ENCODE assay signal across 14 cellular contexts in genomic region chr1:226786550-226786949, GRCh38. TPM values are rescaled to one million over a fixed set of nuclear protein-coding genes. Genes with fewer than 3 reads are reported as not detected.
A peak's percentile ranks its signal among the peaks of the same experiment; 100 is the strongest.
DNase-seq lines count a peak whose midpoint lies in the region; ATAC-seq and TF ChIP-seq lines count a peak whose summit lies in the region.
"Had no signal": no experiment of that assay in that cellular context is flagged by ENCODE, and none has a peak within 500 bp of the region (broad histone marks: within the 10 kb centered on the region; RNA-seq: fewer than 3 reads in every experiment).

No MANE protein-coding gene starts in this region.

- no peak overlapping the region for H3K27ac Mint-ChIP-seq in GM23338

- DNase-seq in spleen (peak; percentile 22), RPMI8226 (no peak), prostate gland (ENCODE audit: low spot score) (no peak), SW480 (ENCODE audit: low spot score) (no peak), GM23338 (ENCODE audit: low spot score) (no peak)
- DNase-seq: activated CD4-positive, CD25-positive, alpha-beta regulatory T cell treated with anti-CD3 and anti-CD28 coated beads, Interleukin-2, amount 50 U/mL, for 72 hours; activated naive CD4-positive, alpha-beta T cell; COR-L47; NCI-H774 had no signal

- H4K20me1 ChIP-seq in GM23338 (replicated peaks; ENCODE audit: insufficient read depth): no peaks in the 10 kb centered on the region

- H3K27me3 ChIP-seq in spleen (replicated peaks in 1 of 7): no peaks in the 10 kb centered on the region
- H3K27me3 ChIP-seq in prostate gland (replicated peaks; ENCODE audit: insufficient read depth): no peaks in the 10 kb centered on the region
- H3K27me3 ChIP-seq in GM23338 (ENCODE audit: insufficient read depth): no peaks in the 10 kb centered on the region

- no peak for TF ChIP-seq CTCF in spleen (IDR thresholded peaks at IDR 0.05 in 8 of 11, conservative IDR thresholded peaks at IDR 0.05 in 3 of 11)
- no peak for TF ChIP-seq CTCF in prostate gland (IDR thresholded peaks at IDR 0.05)
- no peak for TF ChIP-seq CTCF in GM23338 (conservative IDR thresholded peaks at IDR 0.05; ENCODE audit: low read depth in 2 of 2)

- H3K36me3 Mint-ChIP-seq in GM23338 (ENCODE audit: low read depth): no peaks in the 10 kb centered on the region

- H3K4me1 Mint-ChIP-seq in GM23338: no peaks in the 10 kb centered on the region

- H2AFZ ChIP-seq in GM23338: no peak overlapping the region

- H3K27me3 Mint-ChIP-seq in GM23338 (ENCODE audit: insufficient read depth, low read depth, poor library complexity): peaks cover 2% of the 10 kb centered on the region

- no peaks in the 10 kb centered on the region for H3K79me2 ChIP-seq in GM23338 (replicated peaks; ENCODE audit: insufficient read depth)

- 76 to 86% (median 78%) methylated on average over 3 of the region's 3 CpGs for WGBS in spleen, 5 donors
- WGBS in prostate gland: 96% methylated on average over 3 of the region's 3 CpGs

- H3K9me3 Mint-ChIP-seq in GM23338: no peaks in the 10 kb centered on the region

- ATAC-seq in GM18907 (IDR thresholded peaks at IDR 0.05; ENCODE audit: unreplicated experiment) (peak; percentile 89), GM21576 (IDR thresholded peaks at IDR 0.05; ENCODE audit: unreplicated experiment) (peak; percentile 86), HG03103 (IDR thresholded peaks at IDR 0.05; ENCODE audit: low read depth, unreplicated experiment) (peak; percentile 84), GM23338 (no peak)
- ATAC-seq: SK-N-SH treated with all-trans-retinoic acid at 6 μM for 48 hours had no signal

- no peak overlapping the region for H3K4me3 Mint-ChIP-seq in GM23338

- peaks cover 4% of the 10 kb centered on the region; the same call in 1 of the 2 replicates for H3K9me2 ChIP-seq in GM23338 (ENCODE audit: insufficient read depth)

- TF ChIP-seq POLR2A in spleen (IDR thresholded peaks at IDR 0.05) (no peak), prostate gland (IDR thresholded peaks at IDR 0.05) (no peak)

- no peak overlapping the region for H3K4me2 ChIP-seq in GM23338

- no peaks in the 10 kb centered on the region for H3K36me3 ChIP-seq in spleen
- no peaks in the 10 kb centered on the region for H3K36me3 ChIP-seq in prostate gland
- no peaks in the 10 kb centered on the region for H3K36me3 ChIP-seq in GM23338 (ENCODE audit: insufficient read depth)

- H3K9me3 ChIP-seq in spleen (no peaks in the 10 kb centered on the region), prostate gland (no peaks in the 10 kb centered on the region)

- H3K27ac ChIP-seq in spleen (no peak overlapping the region), prostate gland (no peak overlapping the region), GM23338 (ENCODE audit: low read depth) (no peak overlapping the region)
- H3K27ac ChIP-seq: skin epidermis had no signal

- no peaks in the 10 kb centered on the region for H3F3A ChIP-seq in GM23338 (replicated peaks; ENCODE audit: low read depth)

- H3K4me1 ChIP-seq in spleen: no peaks in the 10 kb centered on the region
- no peaks in the 10 kb centered on the region for H3K4me1 ChIP-seq in prostate gland (replicated peaks)
- H3K4me1 ChIP-seq in GM23338 (ENCODE audit: insufficient read depth): no peaks in the 10 kb centered on the region

- H3K4me3 ChIP-seq in spleen (no peak overlapping the region), prostate gland (no peak overlapping the region), GM23338 (no peak overlapping the region)
- H3K4me3 ChIP-seq: skin epidermis had no signal

- intact Hi-C loops in spleen (cut with DNase I; ENCODE audit: low total_unique reads) (no loop called here), prostate gland (cut with DNase I) (no loop called here)

TF ChIP-seq in GM23338, 12 proteins besides CTCF, POLR2A, EP300 and RAD21 (continues in another document):
- TF ChIP-seq POLR2AphosphoS5 (IDR thresholded peaks at IDR 0.05; ENCODE audit: low read depth) (no peak), CREB1 (CRISPR knock-in tag; IDR thresholded peaks at IDR 0.05; ENCODE audit: low read depth) (no peak), ETS1 (IDR thresholded peaks at IDR 0.05) (no peak), NANOG (IDR thresholded peaks at IDR 0.05; ENCODE audit: borderline replicate concordance) (no peak), ZNF462 (CRISPR knock-in tag; IDR thresholded peaks at IDR 0.05) (no peak), ZNF114 (CRISPR knock-in tag; IDR thresholded peaks at IDR 0.05) (no peak)

RNA-seq across cellular contexts. Expression of gene ITPKB, which starts 47.5 kb away (rescaled TPM):
- 10 to 100 TPM; 51.1 to 74.6 (median 68.2) TPM for total RNA-seq in spleen
- 10 to 100 TPM in 2 of 3 donors, 1 to 10 TPM in 1; 8.5 to 24.4 (median 11.8) TPM for polyA plus RNA-seq in spleen
- 10 to 100 TPM; 47.5 to 49.2 TPM for total RNA-seq in prostate gland
- total RNA-seq in GM23338 (2014; rRNA removed; shearing (Covaris generic)): 4.7 and 5.2 TPM in 2 replicates
- 0.31 and 0.37 TPM in 2 replicates for polyA plus RNA-seq in GM23338 (2016; fragmentation: Nextera tagmentation; extraction: Ambion mirVana)
